In genomic region chr1:155228096-155228427, GRCh38 we compare ENCODE assay signal across 8 cellular contexts. TPM values are rescaled to one million over a fixed set of nuclear protein-coding genes. Genes with fewer than 3 reads are reported as not detected.
A peak's percentile ranks its signal among the peaks of the same experiment; 100 is the strongest.
DNase-seq lines count a peak whose midpoint lies in the region; ATAC-seq and TF ChIP-seq lines count a peak whose summit lies in the region.

No MANE protein-coding gene starts in this region.

- peak overlapping the region; percentile 64 for H3K9ac ChIP-seq in ES-I3 (ENCODE audit: low read depth, low read length)

- TF ChIP-seq CTCF in esophagus squamous epithelium (IDR thresholded peaks at IDR 0.05) (no peak), prostate gland (IDR thresholded peaks at IDR 0.05) (no peak), GM20000 (IDR thresholded peaks at IDR 0.05; ENCODE audit: extremely low read depth, missing control alignments) (no peak)

- H3K27me3 ChIP-seq in SJSA1 (replicated peaks) (no peaks in the 10 kb centered on the region), esophagus squamous epithelium (no peaks in the 10 kb centered on the region), prostate gland (replicated peaks; ENCODE audit: insufficient read depth) (no peaks in the 10 kb centered on the region)

- H3K36me3 ChIP-seq in ES-I3 (ENCODE audit: insufficient read depth, low read length) (no peaks in the 10 kb centered on the region), SJSA1 (peaks cover 3% of the 10 kb centered on the region; the same call in 1 of the 2 replicates), esophagus squamous epithelium (no peaks in the 10 kb centered on the region), prostate gland (no peaks in the 10 kb centered on the region)

- no peaks in the 10 kb centered on the region for H3K9me3 ChIP-seq in ES-I3 (ENCODE audit: control insufficient read depth, insufficient read depth, low read length)
- no peaks in the 10 kb centered on the region for H3K9me3 ChIP-seq in SJSA1 (replicated peaks)
- H3K9me3 ChIP-seq in esophagus squamous epithelium: no peaks in the 10 kb centered on the region
- H3K9me3 ChIP-seq in prostate gland: no peaks in the 10 kb centered on the region

- no peak for ATAC-seq in GM19463 (IDR thresholded peaks at IDR 0.05; ENCODE audit: unreplicated experiment)

- no peak for TF ChIP-seq POLR2A in esophagus squamous epithelium (IDR thresholded peaks at IDR 0.05)
- TF ChIP-seq POLR2A in prostate gland (IDR thresholded peaks at IDR 0.05): no peak

- 45 to 52% methylated on average over 8 to 9 of the region's 9 CpGs for WGBS in esophagus squamous epithelium, 2 donors
- WGBS in prostate gland: 44% methylated on average over 9 of the region's 9 CpGs

- H3K4me3 ChIP-seq in SJSA1: peak overlapping the region; percentile 47
- peak overlapping the region; percentile 43 to 73 (median 70) for H3K4me3 ChIP-seq in esophagus squamous epithelium
- H3K4me3 ChIP-seq in prostate gland: peak overlapping the region; percentile 18 to 58

- intact Hi-C loops in esophagus squamous epithelium (cut with DNase I): no loop called here
- intact Hi-C loops in prostate gland (cut with DNase I): no loop called here

- peak overlapping the region; percentile 57 for H3K27ac ChIP-seq in SJSA1
- H3K27ac ChIP-seq in esophagus squamous epithelium: peak overlapping the region; percentile 77 to 93 (median 90)
- peak overlapping the region; percentile 72 to 74 for H3K27ac ChIP-seq in prostate gland

- DNase-seq in SJSA1 (ENCODE audit: low read depth in 1 of 2, low spot score in 2 of 2) (no peak), esophagus squamous epithelium (lab: John Stamatoyannopoulos, UW) (no peak), prostate gland (ENCODE audit: low spot score) (no peak), NK-92 (lab: John Stamatoyannopoulos, UW; ENCODE audit: unreplicated experiment) (no peak), GM20000 (ENCODE audit: low spot score) (no peak), NCI-H524 (lab: John Stamatoyannopoulos, UW) (no peak)

- peaks cover 22% of the 10 kb centered on the region for H3K4me1 ChIP-seq in ES-I3 (ENCODE audit: insufficient read depth, low read length)
- peaks cover 47% of the 10 kb centered on the region for H3K4me1 ChIP-seq in SJSA1 (replicated peaks)
- H3K4me1 ChIP-seq in esophagus squamous epithelium: peaks cover 14 to 51% (median 21%) of the 10 kb centered on the region in 3 donors
- no peaks in the 10 kb centered on the region for H3K4me1 ChIP-seq in prostate gland (replicated peaks)

RNA-seq across cellular contexts. Expression of gene MTX1, which starts 19.6 kb away (rescaled TPM):
- 69.7 and 86.0 TPM in 2 replicates for total RNA-seq in SJSA1 (2014; rRNA removed; shearing (Covaris generic))
- 10 to 100 TPM; 34.0 to 59.1 (median 42.9) TPM for total RNA-seq in esophagus squamous epithelium
- total RNA-seq in prostate gland: 10 to 100 TPM; 49.6 to 57.1 TPM

RNA-seq across cellular contexts. Expression of gene THBS3, which starts 20.4 kb away (rescaled TPM):
- 3.2 and 5.4 TPM in 2 replicates for total RNA-seq in SJSA1 (2014; rRNA removed; shearing (Covaris generic))
- total RNA-seq in esophagus squamous epithelium: 10 to 100 TPM in 3 of 4 donors, 1 to 10 TPM in 1; 8.7 to 18.5 (median 11.1) TPM
- 10 to 100 TPM; 13.1 to 38.5 TPM for total RNA-seq in prostate gland

RNA-seq across cellular contexts. Expression of gene ENTREP3, which starts 27.2 kb away (rescaled TPM):
- total RNA-seq in SJSA1 (2014; rRNA removed; shearing (Covaris generic)): 3.7 and 11.9 TPM in 2 replicates
- total RNA-seq in esophagus squamous epithelium (10 to 100 TPM; 10.5 to 27.9 (median 16.1) TPM), prostate gland (10 to 100 TPM; 19.6 to 24.3 TPM)

RNA-seq across cellular contexts. Expression of gene SCAMP3, which starts 34.1 kb away (rescaled TPM):
- total RNA-seq in SJSA1 (2014; rRNA removed; shearing (Covaris generic)): 54.6 and 55.9 TPM in 2 replicates
- total RNA-seq in esophagus squamous epithelium (10 to 100 TPM; 56.8 to 72.2 (median 60.1) TPM), prostate gland (10 to 100 TPM; 84.1 to 97.8 TPM)

RNA-seq across cellular contexts. Expression of gene CLK2, which starts 45.2 kb away (rescaled TPM):
- 13.0 and 13.7 TPM in 2 replicates for total RNA-seq in SJSA1 (2014; rRNA removed; shearing (Covaris generic))
- total RNA-seq in esophagus squamous epithelium: 10 to 100 TPM; 21.9 to 35.1 (median 25.6) TPM
- total RNA-seq in prostate gland: 10 to 100 TPM; 28.1 to 56.5 TPM
